In genomic region chr12:120394483-120395367, GRCh38 we compare ENCODE assay signal across 11 cellular contexts. TPM values are rescaled to one million over a fixed set of nuclear protein-coding genes. Genes with fewer than 3 reads are reported as not detected.
DNase-seq lines count a peak whose midpoint lies in the region; ATAC-seq and TF ChIP-seq lines count a peak whose summit lies in the region.
"Had no signal": no experiment of that assay in that cellular context is flagged by ENCODE, and none has a peak within 500 bp of the region (broad histone marks: within the 10 kb centered on the region; RNA-seq: fewer than 3 reads in every experiment).

No MANE protein-coding gene starts in this region.

- no peaks in the 10 kb centered on the region for H3K27me3 ChIP-seq in PC-3 (ENCODE audit: low read length)
- H3K27me3 ChIP-seq in iPS DF 6.9 (ENCODE audit: control insufficient read depth, insufficient read depth, low read length) = no peaks in the 10 kb centered on the region
- peaks cover 0 to 49% (median 9%) of the 10 kb centered on the region in 3 donors for H3K27me3 ChIP-seq in stomach

- POLR2A ChIA-PET in PC-3 (lab: Charles Lee; ENCODE audit: unreplicated experiment) = interaction anchor here (0.6 kb wide), 1 partner anchor 48 kb away, joined by 3 read pairs; no protein-coding TSS in a partner anchor

- peak; percentile 60 for ATAC-seq in PC-3
- ATAC-seq in HG02884 (IDR thresholded peaks at IDR 0.05; ENCODE audit: unreplicated experiment) = no peak
- no peak for ATAC-seq in GM21576 (IDR thresholded peaks at IDR 0.05; ENCODE audit: unreplicated experiment)
- ATAC-seq in GM21526 (IDR thresholded peaks at IDR 0.05; ENCODE audit: low FRiP score, unreplicated experiment) = no peak
- ATAC-seq: activated T-cell treated with anti-CD3 and anti-CD28 coated beads, Interleukin-2, amount 50 U/mL, for 4 hours had no signal

- TF ChIP-seq EP300 in stomach (IDR thresholded peaks at IDR 0.05) = no peak

- H3K9ac ChIP-seq in PC-3 (ENCODE audit: low read length) = no peak overlapping the region

- BruUV-seq in PC-3 (replicated peaks; lab: Mats Ljungman, UMichigan) = no TSS peak

- CTCF ChIA-PET in PC-3 (lab: Charles Lee) = no interaction called here

- DNase-seq in NCI-H1436 (lab: John Stamatoyannopoulos, UW) (peak; percentile 48), NCI-H1436 treated with DMSO at 0.1 percent for 48 hours (lab: John Stamatoyannopoulos, UW) (no peak), PC-3 (peak; percentile 57), iPS DF 6.9 (ENCODE audit: low read depth, low spot score) (peak; percentile 79), stomach (peak; percentile 91)
- DNase-seq: 8988T; activated T-cell treated with anti-CD3 and anti-CD28 coated beads, Interleukin-2, amount 50 U/mL, for 4 hours had no signal

- intact Hi-C loops in PC-3 (cut with micrococcal nuclease) = no loop called here
- intact Hi-C loops in stomach (cut with DNase I; ENCODE audit: low total_unique reads) = no loop called here

- no peaks in the 10 kb centered on the region for H3K79me2 ChIP-seq in PC-3 (ENCODE audit: low read length)

- H3K36me3 ChIP-seq in PC-3 (ENCODE audit: low read depth, low read length) = no peaks in the 10 kb centered on the region
- H3K36me3 ChIP-seq in iPS DF 6.9 (ENCODE audit: control insufficient read depth, insufficient read depth, low read length) = no peaks in the 10 kb centered on the region
- H3K36me3 ChIP-seq in stomach = no peaks in the 10 kb centered on the region
- H3K36me3 ChIP-seq: SJSA1 had no signal

- peak in 1 of 4 donors; percentile 21 for TF ChIP-seq POLR2A in stomach (IDR thresholded peaks at IDR 0.05)

- no peaks in the 10 kb centered on the region for H3K9me2 ChIP-seq in PC-3 (replicated peaks; ENCODE audit: low read length)

- H3K27ac ChIP-seq in PC-3 (ENCODE audit: low read length) = no peak overlapping the region
- peak overlapping the region; percentile 29 for H3K27ac ChIP-seq in iPS DF 6.9 (ENCODE audit: low read length)
- peak overlapping the region; percentile 64 to 86 (median 76) for H3K27ac ChIP-seq in stomach
- H3K27ac ChIP-seq: SJSA1 had no signal

- no peaks in the 10 kb centered on the region for H4K20me1 ChIP-seq in PC-3 (ENCODE audit: low read length)

- WGBS in iPS DF 6.9 (ENCODE audit: insufficient coverage, insufficient read length) = no CpG with 5 or more reads among the region's 18 CpGs
- 15 to 26% (median 16%) methylated on average over 13 to 18 of the region's 18 CpGs for WGBS in stomach, 5 donors

- H3K9me3 ChIP-seq in PC-3 (ENCODE audit: low read length) (no peaks in the 10 kb centered on the region), iPS DF 6.9 (ENCODE audit: control insufficient read depth, insufficient read depth, low read length) (no peaks in the 10 kb centered on the region), stomach (no peaks in the 10 kb centered on the region)
- H3K9me3 ChIP-seq: SJSA1 had no signal

- peak overlapping the region; percentile 56 for H2AFZ ChIP-seq in PC-3 (ENCODE audit: low read length)

- H3K4me1 ChIP-seq in PC-3 (ENCODE audit: insufficient read depth, low read length) (peaks cover 5% of the 10 kb centered on the region; the same call in 1 of the 2 replicates), iPS DF 6.9 (ENCODE audit: control insufficient read depth, insufficient read depth, low read length) (no peaks in the 10 kb centered on the region), stomach (peaks cover 4 to 18% (median 8%) of the 10 kb centered on the region in 4 donors)
- H3K4me1 ChIP-seq: SJSA1 had no signal

- no peaks in the 10 kb centered on the region for H3F3A ChIP-seq in PC-3 (ENCODE audit: low read length, unreplicated experiment)

- H3K4me2 ChIP-seq in PC-3 (ENCODE audit: low read length) = 0 out of 2 replicates have a peak overlapping the region, but pooled peaks have one; percentile 0

- TF ChIP-seq CTCF in PC-3 (conservative IDR thresholded peaks at IDR 0.05; ENCODE audit: low read depth, low read length) = no peak
- no peak for TF ChIP-seq CTCF in stomach (IDR thresholded peaks at IDR 0.05)

- H3K4me3 ChIP-seq in PC-3 (ENCODE audit: low read length) = no peak overlapping the region
- no peak overlapping the region for H3K4me3 ChIP-seq in iPS DF 6.9 (ENCODE audit: low read length)
- peak overlapping the region in 1 of 4 donors; percentile 10 for H3K4me3 ChIP-seq in stomach
- H3K4me3 ChIP-seq: SJSA1 had no signal

RNA-seq across cellular contexts. Expression of gene MSI1, which starts 25.8 kb away (rescaled TPM):
- total RNA-seq in PC-3 (2014; rRNA removed) (0.12 TPM in 1 of 2 replicates, not detected in the other), stomach (1 to 10 TPM in 1 of 5 donors, under 1 TPM in 2, not detected in 2; 0.58 to 7.1 (median 0.92) TPM)
- polyA plus RNA-seq in stomach = 1 to 10 TPM in 2 of 3 donors, under 1 TPM in 1; 0.95 to 3.1 (median 2.3) TPM
- total RNA-seq: SJSA1 had no signal

RNA-seq across cellular contexts. Expression of gene COX6A1, which starts 43.2 kb away (rescaled TPM):
- total RNA-seq in PC-3 (2014; rRNA removed) = 1,664 and 2,042 TPM in 2 replicates
- 1,000 to 10,000 TPM in 1 of 5 donors, 100 to 1,000 TPM in 3, 10 to 100 TPM in 1; 86.4 to 1,200 (median 463) TPM for total RNA-seq in stomach
- 1,000 to 10,000 TPM in 1 of 3 donors, 100 to 1,000 TPM in 2; 475 to 1,009 (median 901) TPM for polyA plus RNA-seq in stomach

RNA-seq across cellular contexts. Expression of gene TRIAP1, which starts 51.5 kb away (rescaled TPM):
- total RNA-seq in PC-3 (2014; rRNA removed) (24.0 and 34.5 TPM in 2 replicates), stomach (10 to 100 TPM in 2 of 5 donors, 1 to 10 TPM in 3; 4.7 to 15.2 (median 8.7) TPM)
- polyA plus RNA-seq in stomach = 10 to 100 TPM; 32.6 to 40.6 (median 37.4) TPM

RNA-seq across cellular contexts. Expression of gene GATC, which starts 51.5 kb away (rescaled TPM):
- total RNA-seq in PC-3 (2014; rRNA removed) = 33.8 and 43.2 TPM in 2 replicates
- total RNA-seq in stomach = 10 to 100 TPM in 3 of 5 donors, 1 to 10 TPM in 2; 4.0 to 25.3 (median 13.4) TPM
- 10 to 100 TPM in 2 of 3 donors, 1 to 10 TPM in 1; 8.7 to 13.9 (median 12.5) TPM for polyA plus RNA-seq in stomach
